8 cellular contexts compared by ENCODE assay signal in the genomic region with DNA sequence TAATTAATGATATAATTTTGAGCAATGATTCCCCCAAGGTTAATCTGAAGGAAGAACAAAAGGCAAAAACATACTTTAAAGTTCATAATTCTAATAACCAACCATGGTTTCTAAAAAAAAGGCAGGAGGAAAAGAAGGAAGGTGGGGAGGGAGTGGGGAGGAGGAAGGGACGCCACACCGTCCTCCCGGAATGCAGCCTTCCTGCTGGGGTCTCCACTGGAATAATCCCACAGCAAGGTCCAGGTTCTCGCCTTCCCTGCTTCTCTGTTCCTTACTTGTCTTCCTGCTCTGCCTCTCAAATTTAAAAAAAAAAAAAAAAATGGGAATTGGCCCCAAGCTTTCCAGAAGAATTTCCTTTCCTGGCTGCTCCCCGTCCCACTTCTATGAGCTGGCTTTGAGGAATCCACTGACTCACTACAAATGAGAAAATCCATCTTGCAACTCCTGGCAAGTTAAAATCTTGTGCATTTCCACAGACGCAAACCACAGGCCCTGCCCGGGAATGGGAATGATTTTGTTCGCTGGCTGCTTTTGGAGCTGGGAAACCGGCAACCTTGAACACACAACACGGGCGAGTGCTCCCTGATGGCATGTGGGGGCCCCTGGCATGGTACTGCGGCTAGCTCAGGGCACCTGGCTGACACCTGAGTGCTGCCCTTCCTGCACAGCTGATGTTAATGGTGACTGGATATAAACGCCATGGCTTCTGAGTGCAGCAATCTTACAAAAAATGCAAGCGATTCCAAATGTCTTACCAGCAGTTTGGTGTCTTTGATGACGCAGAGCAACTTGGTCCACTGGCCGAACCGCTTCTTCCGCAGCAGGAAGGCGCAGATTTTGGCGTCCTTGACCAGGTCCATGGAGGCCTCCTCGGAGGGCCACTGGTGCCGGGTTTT.
DNase-seq lines count a peak whose midpoint lies in the region; ATAC-seq and TF ChIP-seq lines count a peak whose summit lies in the region.

No MANE protein-coding gene starts in this region.

- no peak overlapping the region for H3K27ac ChIP-seq in H9 (ENCODE audit: insufficient read length, low read depth, low read length)
- peak overlapping the region in 3 of 4 donors; percentile 19 to 69 (median 54) for H3K27ac ChIP-seq in body of pancreas
- H3K27ac ChIP-seq in spleen, result peak overlapping the region in 7 of 8 donors; percentile 54 to 68 (median 58)

- no peaks in the 10 kb centered on the region; the same call in 1 of the 2 replicates for H3K4me1 ChIP-seq in H9 (ENCODE audit: insufficient read depth, low read length)
- peaks cover 7% of the 10 kb centered on the region for H3K4me1 ChIP-seq in body of pancreas
- H3K4me1 ChIP-seq in spleen, result peaks cover 0 to 19% (median 4%) of the 10 kb centered on the region in 6 donors

- H3T11ph ChIP-seq in H9 (ENCODE audit: low read length), result no peak overlapping the region

- no peak overlapping the region for H2AFZ ChIP-seq in H9 (ENCODE audit: low read length)

- no peaks in the 10 kb centered on the region for H3K27me3 ChIP-seq in H9 (ENCODE audit: insufficient read depth, low read length)
- no peaks in the 10 kb centered on the region for H3K27me3 ChIP-seq in body of pancreas
- no peaks in the 10 kb centered on the region for H3K27me3 ChIP-seq in spleen (replicated peaks in 1 of 7)

- H3K4me2 ChIP-seq in H9 (ENCODE audit: insufficient read depth, insufficient read length, low read length), result no peak overlapping the region

- no peak overlapping the region for H3K18ac ChIP-seq in H9 (ENCODE audit: insufficient read length, low read depth, low read length)

- no peak overlapping the region for H3K9ac ChIP-seq in H9 (ENCODE audit: extremely low read depth, insufficient read length, low read length)

- H3K56ac ChIP-seq in H9 (ENCODE audit: insufficient read length, low read depth, low read length), result no peak overlapping the region

- no peak overlapping the region for H3K4ac ChIP-seq in H9 (ENCODE audit: low read depth, low read length)

- no peak for TF ChIP-seq CTCF in H9 (conservative IDR thresholded peaks at IDR 0.05)
- TF ChIP-seq CTCF in body of pancreas (IDR thresholded peaks at IDR 0.05), result no peak
- TF ChIP-seq CTCF in spleen (IDR thresholded peaks at IDR 0.05 in 8 of 11, conservative IDR thresholded peaks at IDR 0.05 in 3 of 11), result no peak
- no peak for TF ChIP-seq CTCF in CD14-positive monocyte (IDR thresholded peaks at IDR 0.05)

- ATAC-seq in body of pancreas (peak; percentile 73), HG03097 (IDR thresholded peaks at IDR 0.05; ENCODE audit: low FRiP score, unreplicated experiment) (no peak), HG03045 (IDR thresholded peaks at IDR 0.05; ENCODE audit: unreplicated experiment) (no peak)

- no peak overlapping the region for H2BK5ac ChIP-seq in H9 (ENCODE audit: insufficient read length, low read length)

- no peak overlapping the region for H3K14ac ChIP-seq in H9 (ENCODE audit: insufficient read depth, low read length)

- H3K4me1 Mint-ChIP-seq in H9 (peaks cover 29 to 36% of the 10 kb centered on the region in 2 experiments), CD14-positive monocyte (no peaks in the 10 kb centered on the region)

- DNase-seq in H9 (no peak), body of pancreas (peak in 2 of 4 donors; percentile 15 to 33), iris pigment epithelial cell (ENCODE audit: low read depth) (peak; percentile 97), spleen (no peak), CD14-positive monocyte (ENCODE audit: low spot score) (no peak), DMS53 (lab: John Stamatoyannopoulos, UW) (no peak)

- H3K79me1 ChIP-seq in H9 (ENCODE audit: insufficient read depth, low read depth, low read length, poor library complexity, severe bottlenecking), result no peaks in the 10 kb centered on the region

- H2BK120ac ChIP-seq in H9 (ENCODE audit: low read depth, low read length, poor library complexity, severe bottlenecking), result no peak overlapping the region

- no peaks in the 10 kb centered on the region for H3K9me3 ChIP-seq in H9 (ENCODE audit: control insufficient read depth, low read depth, low read length)
- H3K9me3 ChIP-seq in body of pancreas, result no peaks in the 10 kb centered on the region
- no peaks in the 10 kb centered on the region for H3K9me3 ChIP-seq in spleen

- no peak overlapping the region for H2BK20ac ChIP-seq in H9 (ENCODE audit: low read depth, low read length, poor library complexity, severe bottlenecking)

- no peak overlapping the region for H4K8ac ChIP-seq in H9 (replicated peaks; ENCODE audit: insufficient read length, low read depth, low read length)

- no peaks in the 10 kb centered on the region for H3K79me2 ChIP-seq in H9 (ENCODE audit: insufficient read depth, low read length)

- H3K36me3 Mint-ChIP-seq in H9 (ENCODE audit: insufficient read depth in 1 of 3, low read depth in 3 of 3) (peaks cover 0 to 6% (median 5%) of the 10 kb centered on the region in 3 experiments; a peak in 6 of 7 replicates), CD14-positive monocyte (peaks cover 0 to 11% of the 10 kb centered on the region in 2 donors)

- no peaks in the 10 kb centered on the region for H4K20me1 ChIP-seq in H9 (ENCODE audit: control insufficient read depth, insufficient read depth, insufficient read length)

- no peak overlapping the region for H4K5ac ChIP-seq in H9 (ENCODE audit: insufficient read length, low read depth, low read length)

- H3K4me3 ChIP-seq in body of pancreas (no peak overlapping the region), spleen (no peak overlapping the region)

- no peak overlapping the region for H3K23ac ChIP-seq in H9 (ENCODE audit: insufficient read length, low read depth, low read length)

- H2BK15ac ChIP-seq in H9 (ENCODE audit: low read depth, low read length), result no peak overlapping the region

- H3K27ac Mint-ChIP-seq in H9 (peak overlapping the region in 2 of 3 experiments; percentile 39 to 56; a peak in 1 of 7 replicates), CD14-positive monocyte (no peak overlapping the region)

- no peaks in the 10 kb centered on the region for H3K23me2 ChIP-seq in H9 (ENCODE audit: insufficient read length, low read depth, low read length, poor library complexity, severe bottlenecking)

- intact Hi-C loops in body of pancreas (cut with DNase I), result no loop called here
- intact Hi-C loops in spleen (cut with DNase I; ENCODE audit: low total_unique reads), result no loop called here
- intact Hi-C loops in CD14-positive monocyte (cut with micrococcal nuclease), result no loop called here

- no peaks in the 10 kb centered on the region for H3K36me3 ChIP-seq in body of pancreas (replicated peaks in 1 of 2; ENCODE audit: insufficient read depth in 1 of 2, low read depth in 2 of 2)
- H3K36me3 ChIP-seq in spleen, result peaks cover 0 to 27% (median 2%) of the 10 kb centered on the region in 6 donors

- TF ChIP-seq POLR2A in body of pancreas (IDR thresholded peaks at IDR 0.05), result no peak
- TF ChIP-seq POLR2A in spleen (IDR thresholded peaks at IDR 0.05), result no peak

- H3K4me3 Mint-ChIP-seq in H9 (no peak overlapping the region), CD14-positive monocyte (no peak overlapping the region)

- WGBS in H9 (ENCODE audit: extremely low coverage, insufficient read length, low lambda C conversion rate), result no CpG with 5 or more reads among the region's 22 CpGs
- 83 to 91% methylated on average over 15 to 22 of the region's 22 CpGs for WGBS in body of pancreas, 2 donors
- WGBS in spleen, 5 donors, result 77 to 88% (median 84%) methylated on average over 22 of the region's 22 CpGs

- H3K27me3 Mint-ChIP-seq in H9 (ENCODE audit: low read depth), result no peaks in the 10 kb centered on the region
- peaks cover 1 to 3% (median 3%) of the 10 kb centered on the region in 3 donors for H3K27me3 Mint-ChIP-seq in CD14-positive monocyte (ENCODE audit: low read depth in 3 of 3)

- H3K9me3 Mint-ChIP-seq in H9 (no peaks in the 10 kb centered on the region), CD14-positive monocyte (no peaks in the 10 kb centered on the region)

- no peak overlapping the region for H2BK12ac ChIP-seq in H9 (ENCODE audit: insufficient read length, low read depth, low read length)

- no peak overlapping the region for H4K91ac ChIP-seq in H9 (ENCODE audit: insufficient read length, low read depth, low read length)

- H2AK5ac ChIP-seq in H9 (ENCODE audit: insufficient read length, low read length), result no peak overlapping the region

Comparison
In these comparisons a context has a peak if more than half of its experiments do, and no peak if none do; other contexts are left out.
1. H3K27ac Mint-ChIP-seq: peak in H9 (2 of 3); none in CD14-positive monocyte (0 of 7).